In the genomic region with DNA sequence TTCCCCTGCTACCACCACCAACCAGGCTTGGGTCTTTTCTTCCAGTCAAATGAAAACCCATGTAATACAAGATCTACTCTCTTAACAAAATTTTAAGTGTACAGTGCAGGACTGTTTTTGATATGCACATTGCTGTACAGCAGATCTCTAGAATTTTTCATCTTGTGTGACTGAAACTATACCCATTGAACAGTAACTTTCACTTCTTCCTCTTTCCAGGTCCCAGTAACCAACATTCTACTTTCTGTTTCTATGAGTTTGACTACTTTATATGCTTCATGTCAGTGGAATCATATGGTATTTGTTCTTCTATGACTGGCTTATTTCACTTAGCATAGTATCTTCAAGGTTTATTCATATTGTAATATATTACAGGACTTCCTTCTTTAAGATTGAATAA, we compare ENCODE assay signal across 17 cellular contexts. TPM values are rescaled to one million over a fixed set of nuclear protein-coding genes. Genes with fewer than 3 reads are reported as not detected.
DNase-seq lines count a peak whose midpoint lies in the region; ATAC-seq, FAIRE-seq and TF ChIP-seq lines count a peak whose summit lies in the region.
"Had no signal": no experiment of that assay in that cellular context is flagged by ENCODE, and none has a peak within 500 bp of the region (broad histone marks: within the 10 kb centered on the region; RNA-seq: fewer than 3 reads in every experiment).

No MANE protein-coding gene starts in this region.

- H3K4me3 ChIP-seq in BE2C (ENCODE audit: low read depth, low read length): no peak overlapping the region
- H3K4me3 ChIP-seq: BLaER1, psoas muscle, SJCRH30, suprapubic skin had no signal

- no peak for TF ChIP-seq CTCF in BE2C (IDR thresholded peaks at IDR 0.05; ENCODE audit: low read depth, low read length)

- ATAC-seq in GM21360 (IDR thresholded peaks at IDR 0.05; ENCODE audit: unreplicated experiment) (peak; percentile 99), HG02943 (IDR thresholded peaks at IDR 0.05; ENCODE audit: low read depth, unreplicated experiment) (peak; percentile 73), HG03565 (IDR thresholded peaks at IDR 0.05; ENCODE audit: unreplicated experiment) (peak; percentile 96)
- ATAC-seq: psoas muscle had no signal

- no peaks in the 10 kb centered on the region for H3K36me3 ChIP-seq in BE2C
- H3K36me3 ChIP-seq: BLaER1, SJCRH30, suprapubic skin had no signal

- DNase-seq in GM18507 (ENCODE audit: extremely low spot score, insufficient read length, low read depth): no peak
- no peak for DNase-seq in occipital lobe (lab: John Stamatoyannopoulos, UW)
- DNase-seq in NCI-H2171 treated with DMSO at 0.1 percent for 48 hours (lab: John Stamatoyannopoulos, UW): no peak
- DNase-seq in BE2C: no peak
- DNase-seq in SKM-1 treated with dmso at 0.1 percent for 144 hours (lab: John Stamatoyannopoulos, UW; ENCODE audit: unreplicated experiment): no peak
- DNase-seq: activated CD4-positive, CD25-positive, alpha-beta regulatory T cell; H9; mammary epithelial cell; NCI-H446; psoas muscle; SJCRH30 had no signal

- peak; percentile 80 for FAIRE-seq in GM18507 (lab: Jason Lieb, UNC)
- FAIRE-seq: bronchial epithelial cell had no signal

- no peaks in the 10 kb centered on the region for H3K27me3 ChIP-seq in BE2C
- H3K27me3 ChIP-seq: BLaER1, SJCRH30, suprapubic skin had no signal

- H3K9me3 ChIP-seq in BE2C: no peaks in the 10 kb centered on the region
- H3K9me3 ChIP-seq: SJCRH30, suprapubic skin had no signal

- no peaks in the 10 kb centered on the region for H3K4me1 ChIP-seq in BE2C
- H3K4me1 ChIP-seq: BLaER1, psoas muscle, suprapubic skin had no signal

RNA-seq across cellular contexts. Expression of a gene that starts 45.3 kb away (rescaled TPM):
- 211 TPM for total RNA-seq in occipital lobe
- 32.1 TPM for polyA plus RNA-seq in BE2C (2012; ENCODE audit: insufficient read depth, insufficient read length, low read depth)
- total RNA-seq: bronchial epithelial cell had no signal
- polyA plus RNA-seq: mammary epithelial cell had no signal
